8 cellular contexts compared by ENCODE assay signal in the genomic region with DNA sequence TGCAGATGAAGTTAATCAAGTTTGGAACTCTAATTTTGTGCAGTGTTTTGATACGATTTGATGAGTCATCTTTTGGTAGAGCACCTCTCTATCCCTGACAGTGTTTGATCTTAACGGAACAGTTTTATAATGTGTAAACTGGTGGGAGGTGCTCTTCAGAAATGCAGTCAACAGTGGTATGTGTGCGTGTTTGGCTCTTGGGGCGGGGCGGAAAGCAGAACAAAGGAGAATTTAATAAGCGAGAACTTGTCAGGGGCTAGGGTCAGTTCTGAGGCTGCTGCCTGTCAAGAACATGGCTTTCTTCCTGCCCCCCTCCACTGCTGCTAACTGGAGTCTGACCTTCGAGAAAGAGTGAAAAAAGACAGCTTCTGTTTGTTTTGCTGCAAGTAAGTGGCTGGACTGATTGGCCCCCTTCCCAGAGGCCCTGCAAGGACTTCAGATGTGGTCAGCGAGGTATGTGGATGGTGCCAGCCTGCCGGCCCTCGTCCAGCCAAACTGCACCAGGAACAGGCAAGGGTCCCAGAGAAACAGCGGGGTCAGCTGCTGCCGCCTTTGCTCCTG. TPM values are rescaled to one million over a fixed set of nuclear protein-coding genes. Genes with fewer than 3 reads are reported as not detected.
DNase-seq lines count a peak whose midpoint lies in the region; ATAC-seq and TF ChIP-seq lines count a peak whose summit lies in the region.

No MANE protein-coding gene starts in this region.

- H3K9me2 ChIP-seq in OCI-LY7 (ENCODE audit: insufficient read depth, low read length) = no peaks in the 10 kb centered on the region

- H3K36me3 Mint-ChIP-seq in activated CD8-positive, alpha-beta T cell treated with anti-CD3 and anti-CD28 coated beads for 36 hours (ENCODE audit: low read depth) = peaks cover 40% of the 10 kb centered on the region
- H3K36me3 Mint-ChIP-seq in effector memory CD8-positive, alpha-beta T cell (ENCODE audit: insufficient read depth) = peaks cover 3% of the 10 kb centered on the region
- peaks cover 24% of the 10 kb centered on the region for H3K36me3 Mint-ChIP-seq in stimulated activated memory B cell treated with anti-CD40 and anti-IgM and Interleukin-4, amounts not matched to agents 10 μg/mL and 1 μg/mL and 100 μg/mL, for 72 hours

- peaks cover 5% of the 10 kb centered on the region for H3K79me1 ChIP-seq in neuronal stem cell (ENCODE audit: low read depth, low read length)

- H3K14ac ChIP-seq in neuronal stem cell (ENCODE audit: low read length) = no peak overlapping the region

- H3K9me3 ChIP-seq in HUES48 (ENCODE audit: control insufficient read depth, insufficient read depth, low read length) (no peaks in the 10 kb centered on the region), muscle layer of duodenum (ENCODE audit: control insufficient read depth in 1 of 2, low read length in 2 of 2) (no peaks in the 10 kb centered on the region), neuronal stem cell (replicated peaks in 1 of 2; ENCODE audit: control insufficient read depth in 2 of 2, insufficient read depth in 1 of 2, low read depth in 1 of 2, low read length in 2 of 2) (no peaks in the 10 kb centered on the region), OCI-LY7 (ENCODE audit: low read length) (no peaks in the 10 kb centered on the region)

- no peak overlapping the region for H3K4me3 ChIP-seq in HUES48 (ENCODE audit: low read depth, low read length)
- H3K4me3 ChIP-seq in muscle layer of duodenum (ENCODE audit: low read depth in 1 of 2, low read length in 2 of 2) = peak overlapping the region in 1 of 2 donors; percentile 16
- H3K4me3 ChIP-seq in neuronal stem cell (ENCODE audit: low read length in 2 of 2) = no peak overlapping the region
- H3K4me3 ChIP-seq in OCI-LY7 (ENCODE audit: low read depth, low read length, poor library complexity, severe bottlenecking) = no peak overlapping the region

- peak; percentile 88 for DNase-seq in activated CD8-positive, alpha-beta T cell treated with anti-CD3 and anti-CD28 coated beads for 36 hours
- DNase-seq in effector memory CD8-positive, alpha-beta T cell = peak in 1 of 3 experiments; percentile 15
- DNase-seq in neuronal stem cell (ENCODE audit: low spot score) (no peak), OCI-LY7 (ENCODE audit: low spot score) (no peak)

- H3K27me3 ChIP-seq in HUES48 (ENCODE audit: control insufficient read depth, insufficient read depth, low read length) (no peaks in the 10 kb centered on the region), muscle layer of duodenum (ENCODE audit: low read depth, low read length) (no peaks in the 10 kb centered on the region), neuronal stem cell (ENCODE audit: control insufficient read depth in 3 of 3, insufficient read depth in 3 of 3, low read depth in 1 of 3, low read length in 3 of 3) (no peaks in the 10 kb centered on the region)

- H4K20me1 ChIP-seq in OCI-LY7 (ENCODE audit: insufficient read depth, low read length) = no peaks in the 10 kb centered on the region

- no peaks in the 10 kb centered on the region for H3K4me1 ChIP-seq in HUES48 (ENCODE audit: control insufficient read depth, insufficient read depth, low read length)
- peaks cover 11 to 32% of the 10 kb centered on the region in 2 donors for H3K4me1 ChIP-seq in muscle layer of duodenum (ENCODE audit: control insufficient read depth in 1 of 2, insufficient read depth in 2 of 2, low read length in 2 of 2)
- peaks cover 0 to 4% of the 10 kb centered on the region in 2 donors for H3K4me1 ChIP-seq in neuronal stem cell (ENCODE audit: control insufficient read depth in 2 of 2, insufficient read depth in 1 of 2, low read depth in 1 of 2, low read length in 2 of 2)
- peaks cover 16% of the 10 kb centered on the region for H3K4me1 ChIP-seq in OCI-LY7 (ENCODE audit: insufficient read depth, low read length, poor library complexity, severe bottlenecking)

- TF ChIP-seq CTCF in activated CD8-positive, alpha-beta T cell treated with anti-CD3 and anti-CD28 coated beads for 36 hours (IDR thresholded peaks at IDR 0.05) = no peak
- no peak for TF ChIP-seq CTCF in OCI-LY7 (conservative IDR thresholded peaks at IDR 0.05; ENCODE audit: low read length)

- H2BK5ac ChIP-seq in neuronal stem cell (ENCODE audit: low read length) = no peak overlapping the region

- CTCF ChIA-PET in activated CD8-positive, alpha-beta T cell treated with anti-CD3 and anti-CD28 coated beads for 36 hours (lab: Charles Lee) = interaction anchor here (0.8 to 4.9 kb wide), 4 partner anchors 21 to 54 kb away, joined by 3 to 23 read pairs (median 8); no protein-coding TSS in a partner anchor
- CTCF ChIA-PET in OCI-LY7 (lab: Charles Lee; ENCODE audit: unreplicated experiment) = no interaction called here

- BruUV-seq in OCI-LY7 (replicated peaks; lab: Mats Ljungman, UMichigan) = no TSS peak

- peaks cover 62% of the 10 kb centered on the region for H3K4me1 Mint-ChIP-seq in activated CD8-positive, alpha-beta T cell treated with anti-CD3 and anti-CD28 coated beads for 36 hours (ENCODE audit: low read depth)
- H3K4me1 Mint-ChIP-seq in effector memory CD8-positive, alpha-beta T cell (ENCODE audit: low read depth in 2 of 2) = peaks cover 16 to 33% of the 10 kb centered on the region in 2 donors
- H3K4me1 Mint-ChIP-seq in stimulated activated memory B cell treated with anti-CD40 and anti-IgM and Interleukin-4, amounts not matched to agents 10 μg/mL and 1 μg/mL and 100 μg/mL, for 72 hours = peaks cover 29% of the 10 kb centered on the region

- no peak overlapping the region for H3K4ac ChIP-seq in neuronal stem cell (ENCODE audit: low read length)

- H3K9me3 Mint-ChIP-seq in activated CD8-positive, alpha-beta T cell treated with anti-CD3 and anti-CD28 coated beads for 36 hours = no peaks in the 10 kb centered on the region
- no peaks in the 10 kb centered on the region for H3K9me3 Mint-ChIP-seq in effector memory CD8-positive, alpha-beta T cell
- H3K9me3 Mint-ChIP-seq in stimulated activated memory B cell treated with anti-CD40 and anti-IgM and Interleukin-4, amounts not matched to agents 10 μg/mL and 1 μg/mL and 100 μg/mL, for 72 hours = no peaks in the 10 kb centered on the region

- intact Hi-C loops in activated CD8-positive, alpha-beta T cell treated with anti-CD3 and anti-CD28 coated beads for 36 hours (cut with micrococcal nuclease) = no loop called here
- intact Hi-C loops in OCI-LY7 (cut with micrococcal nuclease; ENCODE audit: unreplicated experiment) = no loop called here

- WGBS in neuronal stem cell (ENCODE audit: extremely low coverage in 2 of 2, insufficient read length in 2 of 2, insufficient replicate concordance in 1 of 2), 2 donors = no CpG with 5 or more reads among the region's 12 CpGs

- H3K36me3 ChIP-seq in HUES48 (ENCODE audit: control insufficient read depth, insufficient read depth, low read length) = peaks cover 67% of the 10 kb centered on the region
- H3K36me3 ChIP-seq in muscle layer of duodenum (ENCODE audit: control insufficient read depth in 1 of 2, insufficient read depth in 2 of 2, low read length in 2 of 2) = no peaks in the 10 kb centered on the region
- peaks cover 15 to 86% of the 10 kb centered on the region in 2 donors for H3K36me3 ChIP-seq in neuronal stem cell (replicated peaks in 1 of 2; ENCODE audit: control insufficient read depth in 2 of 2, insufficient read depth in 2 of 2, low read length in 2 of 2)
- peaks cover 95% of the 10 kb centered on the region for H3K36me3 ChIP-seq in OCI-LY7 (ENCODE audit: insufficient read depth, low read length)

- no peak overlapping the region for H2BK15ac ChIP-seq in neuronal stem cell (ENCODE audit: low read length)

- H3K27ac ChIP-seq in HUES48 (ENCODE audit: low read depth, low read length) (peak overlapping the region; percentile 55), muscle layer of duodenum (ENCODE audit: low read length) (peak overlapping the region; percentile 49), neuronal stem cell (replicated peaks; ENCODE audit: low read length) (no peak overlapping the region), OCI-LY7 (ENCODE audit: low read depth, low read length, poor library complexity, severe bottlenecking) (no peak overlapping the region)

- H3K79me2 ChIP-seq in OCI-LY7 (ENCODE audit: insufficient read depth, low read depth, low read length) = no peaks in the 10 kb centered on the region

- no peak overlapping the region for H2BK12ac ChIP-seq in neuronal stem cell (ENCODE audit: low read length)

- no peak overlapping the region for H4K8ac ChIP-seq in neuronal stem cell (ENCODE audit: low read depth, low read length)

- H2AK5ac ChIP-seq in neuronal stem cell (ENCODE audit: low read depth, low read length) = no peak overlapping the region

- no peaks in the 10 kb centered on the region for H3K27me3 Mint-ChIP-seq in activated CD8-positive, alpha-beta T cell treated with anti-CD3 and anti-CD28 coated beads for 36 hours
- no peaks in the 10 kb centered on the region for H3K27me3 Mint-ChIP-seq in effector memory CD8-positive, alpha-beta T cell
- H3K27me3 Mint-ChIP-seq in stimulated activated memory B cell treated with anti-CD40 and anti-IgM and Interleukin-4, amounts not matched to agents 10 μg/mL and 1 μg/mL and 100 μg/mL, for 72 hours = no peaks in the 10 kb centered on the region

- no peak overlapping the region for H3K18ac ChIP-seq in neuronal stem cell (ENCODE audit: low read length)

- POLR2A ChIA-PET in activated CD8-positive, alpha-beta T cell treated with anti-CD3 and anti-CD28 coated beads for 36 hours (lab: Charles Lee) = interaction anchor here (0.7 to 2.1 kb wide), 9 partner anchors 8 to 66 kb away, joined by 3 to 10 read pairs (median 4); partner anchors contain the start of gene CCDC9
- POLR2A ChIA-PET in OCI-LY7 (lab: Charles Lee) = interaction anchor here (0.5 kb wide), 1 partner anchor 336 kb away, joined by 4 read pairs; no protein-coding TSS in a partner anchor

- H2AFZ ChIP-seq in neuronal stem cell (ENCODE audit: low read length) = no peak overlapping the region
- H2AFZ ChIP-seq in OCI-LY7 (ENCODE audit: low read length) = no peak overlapping the region

- H3K9ac ChIP-seq in HUES48 (ENCODE audit: low read depth, low read length) = no peak overlapping the region
- H3K9ac ChIP-seq in neuronal stem cell (ENCODE audit: low read depth, low read length, poor library complexity) = no peak overlapping the region

- H3K4me2 ChIP-seq in neuronal stem cell (ENCODE audit: insufficient read depth, low read length, poor library complexity, severe bottlenecking) (no peak overlapping the region), OCI-LY7 (ENCODE audit: low read length) (no peak overlapping the region)

- H3K4me3 Mint-ChIP-seq in activated CD8-positive, alpha-beta T cell treated with anti-CD3 and anti-CD28 coated beads for 36 hours = peak overlapping the region; percentile 45
- H3K4me3 Mint-ChIP-seq in effector memory CD8-positive, alpha-beta T cell = peak overlapping the region in 1 of 2 donors; percentile 18
- H3K4me3 Mint-ChIP-seq in stimulated activated memory B cell treated with anti-CD40 and anti-IgM and Interleukin-4, amounts not matched to agents 10 μg/mL and 1 μg/mL and 100 μg/mL, for 72 hours = no peak overlapping the region

- no peak overlapping the region for H3K23ac ChIP-seq in neuronal stem cell (ENCODE audit: low read depth, low read length, poor library complexity)

- H2BK120ac ChIP-seq in neuronal stem cell (ENCODE audit: low read depth, low read length) = no peak overlapping the region

- ATAC-seq in activated CD8-positive, alpha-beta T cell treated with anti-CD3 and anti-CD28 coated beads for 36 hours = peak; percentile 40
- ATAC-seq in effector memory CD8-positive, alpha-beta T cell (replicated peaks) = no peak
- ATAC-seq in stimulated activated memory B cell treated with anti-CD40 and anti-IgM and Interleukin-4, amounts not matched to agents 10 μg/mL and 1 μg/mL and 100 μg/mL, for 72 hours = no peak
- ATAC-seq in HG02571 (IDR thresholded peaks at IDR 0.05; ENCODE audit: unreplicated experiment) = no peak

- H4K91ac ChIP-seq in neuronal stem cell (ENCODE audit: low read depth, low read length, poor library complexity) = no peak overlapping the region

- H3K27ac Mint-ChIP-seq in activated CD8-positive, alpha-beta T cell treated with anti-CD3 and anti-CD28 coated beads for 36 hours = peak overlapping the region; percentile 84
- peak overlapping the region; percentile 8 to 12 for H3K27ac Mint-ChIP-seq in effector memory CD8-positive, alpha-beta T cell
- H3K27ac Mint-ChIP-seq in stimulated activated memory B cell treated with anti-CD40 and anti-IgM and Interleukin-4, amounts not matched to agents 10 μg/mL and 1 μg/mL and 100 μg/mL, for 72 hours = peak overlapping the region; percentile 43

RNA-seq across cellular contexts. Expression of gene BBC3, which starts 40.8 kb away (rescaled TPM):
- total RNA-seq in activated CD8-positive, alpha-beta T cell treated with anti-CD3 and anti-CD28 coated beads for 36 hours = 10 to 100 TPM; 23.2 to 26.2 TPM
- polyA plus RNA-seq in neuronal stem cell (2013, experiment 1 of 2) = 20.7 TPM
- polyA plus RNA-seq in neuronal stem cell (2013, experiment 2 of 2) = 20.0 TPM
- 6.9 and 8.9 TPM in 2 replicates for total RNA-seq in OCI-LY7 (2014; rRNA removed; shearing (Covaris generic))
- total RNA-seq in OCI-LY7 (2022) = 10.5 and 13.2 TPM in 2 replicates

RNA-seq across cellular contexts. Expression of gene SAE1, which starts 59.6 kb away (rescaled TPM):
- total RNA-seq in activated CD8-positive, alpha-beta T cell treated with anti-CD3 and anti-CD28 coated beads for 36 hours = 100 to 1,000 TPM; 125 to 127 TPM
- polyA plus RNA-seq in neuronal stem cell (2013, experiment 1 of 2) = 238 TPM
- 232 TPM for polyA plus RNA-seq in neuronal stem cell (2013, experiment 2 of 2)
- total RNA-seq in OCI-LY7 (2014; rRNA removed; shearing (Covaris generic)) = 165 and 185 TPM in 2 replicates
- 144 and 150 TPM in 2 replicates for total RNA-seq in OCI-LY7 (2022)

Comparison
In these comparisons a context has a peak if more than half of its experiments do, and no peak if none do; other contexts are left out.
1. H3K27ac ChIP-seq: peak in HUES48 (single experiment) and muscle layer of duodenum (single experiment); none in neuronal stem cell (single experiment) and OCI-LY7 (single experiment).
2. H3K27ac Mint-ChIP-seq: peak in every context shown above with its lines; median percentile 84 in activated CD8-positive, alpha-beta T cell treated with anti-CD3 and anti-CD28 coated beads for 36 hours; 43 in stimulated activated memory B cell treated with anti-CD40 and anti-IgM and Interleukin-4, amounts not matched to agents 10 μg/mL and 1 μg/mL and 100 μg/mL, for 72 hours; 10 in effector memory CD8-positive, alpha-beta T cell.